10 cellular contexts compared by ENCODE assay signal in the genomic region with DNA sequence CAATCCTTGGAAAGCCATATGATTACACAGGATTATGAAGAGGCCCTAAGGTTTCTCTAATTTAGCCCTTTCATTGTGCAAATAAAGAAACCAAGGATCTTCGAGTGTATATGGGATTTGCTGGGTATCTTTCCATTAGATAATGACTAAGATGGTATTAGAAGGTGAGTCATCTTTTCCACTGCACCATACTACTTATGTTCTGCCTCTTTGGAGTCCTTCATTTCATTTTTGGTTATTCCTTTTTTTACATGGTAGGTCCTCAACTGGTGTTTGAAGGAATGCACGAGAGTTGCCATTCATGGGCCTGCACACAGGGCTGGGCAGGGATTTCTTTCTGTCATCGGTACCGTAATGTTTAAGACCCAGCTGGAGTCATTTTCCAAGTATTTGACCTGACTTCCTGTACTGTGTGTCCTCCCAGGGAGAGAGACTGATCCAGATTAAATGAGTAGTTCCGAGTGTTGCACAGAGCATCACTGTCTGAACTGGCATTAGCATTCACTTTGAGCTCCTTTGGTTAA.
A peak's percentile ranks its signal among the peaks of the same experiment; 100 is the strongest.
DNase-seq lines count a peak whose midpoint lies in the region; ATAC-seq and TF ChIP-seq lines count a peak whose summit lies in the region.
"Had no signal": no experiment of that assay in that cellular context is flagged by ENCODE, and none has a peak within 500 bp of the region (broad histone marks: within the 10 kb centered on the region; RNA-seq: fewer than 3 reads in every experiment).

No MANE protein-coding gene starts in this region.

- peaks cover 11% of the 10 kb centered on the region for H3K36me3 Mint-ChIP-seq in T-helper 1 cell treated with Interleukin-12 subunit alpha and Interleukin-12 subunit beta and Interleukin-4 antibody, amounts not matched to agents 30 μg/mL and 1 μg/mL, for 36 hours (ENCODE audit: low read depth)
- H3K36me3 Mint-ChIP-seq in glutamatergic neuron (ENCODE audit: unreplicated experiment) = no peaks in the 10 kb centered on the region

- ATAC-seq in esophagus mucosa (peak; percentile 30), HG03108 (IDR thresholded peaks at IDR 0.05; ENCODE audit: unreplicated experiment) (no peak)

- H3K27ac Mint-ChIP-seq in T-helper 1 cell treated with Interleukin-12 subunit alpha and Interleukin-12 subunit beta and Interleukin-4 antibody, amounts not matched to agents 30 μg/mL and 1 μg/mL, for 36 hours = peak overlapping the region; percentile 97
- H3K27ac Mint-ChIP-seq in glutamatergic neuron (ENCODE audit: unreplicated experiment) = no peak overlapping the region

- H3K4me3 Mint-ChIP-seq in T-helper 1 cell treated with Interleukin-12 subunit alpha and Interleukin-12 subunit beta and Interleukin-4 antibody, amounts not matched to agents 30 μg/mL and 1 μg/mL, for 36 hours = no peak overlapping the region
- H3K4me3 Mint-ChIP-seq in glutamatergic neuron (ENCODE audit: unreplicated experiment) = no peak overlapping the region

- no peaks in the 10 kb centered on the region for H3K27me3 Mint-ChIP-seq in T-helper 1 cell treated with Interleukin-12 subunit alpha and Interleukin-12 subunit beta and Interleukin-4 antibody, amounts not matched to agents 30 μg/mL and 1 μg/mL, for 36 hours (ENCODE audit: low read depth)
- H3K27me3 Mint-ChIP-seq in glutamatergic neuron (ENCODE audit: unreplicated experiment) = no peaks in the 10 kb centered on the region

- H3K4me3 ChIP-seq in skeletal muscle cell (ENCODE audit: low read depth, low read length) = no peak overlapping the region

- TF ChIP-seq CTCF in glutamatergic neuron (IDR thresholded peaks at IDR 0.05; ENCODE audit: partially characterized antibody, unreplicated experiment) = no peak

- DNase-seq in HCEC 1CT (peak; percentile 59), skeletal muscle cell (ENCODE audit: low read depth) (peak; percentile 44), glutamatergic neuron (no peak), T-helper 9 cell (no peak), Kasumi-1 (lab: John Stamatoyannopoulos, UW) (no peak)
- DNase-seq: amniotic stem cell, NCI-H1105 treated with DMSO at 0.1 percent for 48 hours had no signal

- peaks cover 61% of the 10 kb centered on the region for H3K4me1 Mint-ChIP-seq in T-helper 1 cell treated with Interleukin-12 subunit alpha and Interleukin-12 subunit beta and Interleukin-4 antibody, amounts not matched to agents 30 μg/mL and 1 μg/mL, for 36 hours (ENCODE audit: low read depth)
- H3K4me1 Mint-ChIP-seq in glutamatergic neuron (ENCODE audit: low read depth, unreplicated experiment) = peaks cover 6% of the 10 kb centered on the region

- H3K9me3 Mint-ChIP-seq in T-helper 1 cell treated with Interleukin-12 subunit alpha and Interleukin-12 subunit beta and Interleukin-4 antibody, amounts not matched to agents 30 μg/mL and 1 μg/mL, for 36 hours = no peaks in the 10 kb centered on the region
- no peaks in the 10 kb centered on the region for H3K9me3 Mint-ChIP-seq in glutamatergic neuron (ENCODE audit: unreplicated experiment)

Comparison
In these comparisons a context has a peak if more than half of its experiments do, and no peak if none do; other contexts are left out.
1. DNase-seq: peak in HCEC 1CT (single experiment) and skeletal muscle cell (single experiment); none in glutamatergic neuron (single experiment), T-helper 9 cell (single experiment) and Kasumi-1 (0 of 2).